14 cellular contexts compared by ENCODE assay signal in the genomic region with DNA sequence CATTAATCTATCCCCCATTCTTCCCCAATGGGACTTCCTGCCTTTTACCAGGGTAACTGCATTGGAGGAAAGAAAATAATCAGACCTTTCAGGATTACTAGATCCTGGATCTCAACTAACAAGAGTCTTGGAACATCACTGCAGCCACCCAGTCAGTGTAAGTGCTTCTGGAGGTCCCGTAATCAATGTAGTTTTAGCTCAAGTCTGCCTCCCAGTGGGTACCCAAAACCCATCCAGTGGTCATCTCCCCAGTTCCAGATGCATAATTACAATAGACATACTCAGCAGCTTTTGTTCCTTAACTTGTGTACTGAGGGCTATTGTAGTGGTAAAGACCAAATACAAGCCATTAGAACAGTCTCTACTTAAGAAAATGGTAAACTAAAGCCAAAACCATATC.
A peak's percentile ranks its signal among the peaks of the same experiment; 100 is the strongest.
DNase-seq lines count a peak whose midpoint lies in the region; ATAC-seq, FAIRE-seq and TF ChIP-seq lines count a peak whose summit lies in the region.
"Had no signal": no experiment of that assay in that cellular context is flagged by ENCODE, and none has a peak within 500 bp of the region (broad histone marks: within the 10 kb centered on the region; RNA-seq: fewer than 3 reads in every experiment).

No MANE protein-coding gene starts in this region.

- TF ChIP-seq CTCF in GM10266 (IDR thresholded peaks at IDR 0.05; ENCODE audit: control insufficient read depth, insufficient read depth, low read depth, missing control alignments): no peak

- ATAC-seq in HG03159 (IDR thresholded peaks at IDR 0.05; ENCODE audit: unreplicated experiment): peak; percentile 60
- no peak for ATAC-seq in HG02798 (IDR thresholded peaks at IDR 0.05; ENCODE audit: poor library complexity, unreplicated experiment)
- ATAC-seq: activated CD8-positive, alpha-beta memory T cell treated with anti-CD3 and anti-CD28 coated beads, Interleukin-2, amount 10 ng/mL, durations not matched to agents 7 days and 5 days; left lung had no signal

- DNase-seq in GM10266 (ENCODE audit: extremely low spot score) (peak; percentile 20), amniotic epithelial cell (ENCODE audit: low read depth) (peak; percentile 17), left kidney (ENCODE audit: low read depth, low spot score) (peak; percentile 16), GM12892 (ENCODE audit: insufficient read length) (no peak), NCI-H187 (lab: John Stamatoyannopoulos, UW) (no peak)
- DNase-seq in activated effector memory CD4-positive, alpha-beta T cell treated with Interleukin-2 at 50 U/mL for 16 hours: no peak
- DNase-seq: activated CD8-positive, alpha-beta memory T cell treated with anti-CD3 and anti-CD28 coated beads, Interleukin-2, amount 10 ng/mL, durations not matched to agents 7 days and 5 days; amniotic stem cell; left lung; NCI-H2171 treated with DMSO at 0.1 percent for 48 hours; retina had no signal

- no peak for TF ChIP-seq POLR2A in GM12892 (IDR thresholded peaks at IDR 0.05; ENCODE audit: low read depth, low read length)

- FAIRE-seq in GM12892 (lab: Jason Lieb, UNC): no peak
- FAIRE-seq: urothelium cell line had no signal

Comparison
In these comparisons a context has a peak if more than half of its experiments do, and no peak if none do; other contexts are left out.
1. DNase-seq: peak in GM10266 (single experiment), amniotic epithelial cell (single experiment) and left kidney (single experiment); none in GM12892 (single experiment), activated effector memory CD4-positive, alpha-beta T cell treated with Interleukin-2 at 50 U/mL for 16 hours (single experiment) and NCI-H187 (0 of 2).